ENCODE assay signal across 20 cellular contexts in the genomic region with DNA sequence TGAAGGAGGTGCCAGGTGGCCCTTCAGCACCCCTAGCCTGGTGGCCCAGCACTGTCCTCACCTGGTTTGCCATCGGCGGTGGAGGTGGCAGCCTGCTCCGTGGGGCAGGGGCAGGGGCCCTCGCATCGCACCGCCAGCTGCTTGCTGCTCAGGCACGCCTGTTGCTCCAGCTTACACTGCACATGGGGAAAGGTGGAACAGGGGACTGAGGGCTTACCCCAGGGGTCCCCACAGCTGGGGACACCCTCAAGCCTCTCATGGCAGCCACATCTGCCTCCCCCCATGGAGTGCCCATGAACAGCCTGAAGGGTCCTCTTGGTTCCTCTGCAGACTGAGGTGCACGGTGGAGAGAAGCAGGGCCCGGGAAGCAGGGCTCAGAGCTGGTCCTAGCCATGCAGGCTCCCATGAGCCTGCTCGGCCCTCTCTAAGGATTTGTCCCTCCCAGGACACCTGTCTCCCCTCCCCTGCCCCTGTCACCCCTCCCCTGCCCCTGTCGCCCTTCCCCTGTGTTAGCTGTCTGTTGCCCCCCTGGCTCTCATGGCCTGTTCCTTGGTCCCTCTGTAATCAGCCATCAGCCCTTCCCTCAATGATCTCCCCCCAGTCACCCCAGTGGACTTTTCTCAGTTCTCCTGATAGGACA. TPM values are rescaled to one million over a fixed set of nuclear protein-coding genes. Genes with fewer than 3 reads are reported as not detected.
DNase-seq lines count a peak whose midpoint lies in the region; ATAC-seq and TF ChIP-seq lines count a peak whose summit lies in the region.
"Had no signal": no experiment of that assay in that cellular context is flagged by ENCODE, and none has a peak within 500 bp of the region (broad histone marks: within the 10 kb centered on the region; RNA-seq: fewer than 3 reads in every experiment).

No MANE protein-coding gene starts in this region.

- no peaks in the 10 kb centered on the region for H3K27me3 Mint-ChIP-seq in activated T-helper 17 cell treated with anti-CD3 and anti-CD28 coated beads, Interleukin-2, amount 50 U/mL, for 72 hours
- H3K27me3 Mint-ChIP-seq in natural killer cell (ENCODE audit: low read depth in 2 of 2), result no peaks in the 10 kb centered on the region
- H3K27me3 Mint-ChIP-seq: activated CD4-positive, alpha-beta T cell treated with anti-CD3 and anti-CD28 coated beads, Interleukin-2, amount 10 ng/mL, durations not matched to agents 24 days and 14 days; type B pancreatic cell had no signal

- TF ChIP-seq CTCF in natural killer cell (IDR thresholded peaks at IDR 0.05) (no peak), testis (IDR thresholded peaks at IDR 0.05) (no peak)

- ATAC-seq in activated T-helper 17 cell treated with anti-CD3 and anti-CD28 coated beads, Interleukin-2, amount 50 U/mL, for 72 hours (replicated peaks), result no peak
- ATAC-seq in natural killer cell (peak in 1 of 3 donors; percentile 8), GM19397 (IDR thresholded peaks at IDR 0.05; ENCODE audit: unreplicated experiment) (no peak)

- no peaks in the 10 kb centered on the region for H3K9me3 Mint-ChIP-seq in activated T-helper 17 cell treated with anti-CD3 and anti-CD28 coated beads, Interleukin-2, amount 50 U/mL, for 72 hours
- no peaks in the 10 kb centered on the region for H3K9me3 Mint-ChIP-seq in natural killer cell
- H3K9me3 Mint-ChIP-seq: activated CD4-positive, alpha-beta T cell treated with anti-CD3 and anti-CD28 coated beads, Interleukin-2, amount 10 ng/mL, durations not matched to agents 24 days and 14 days; type B pancreatic cell had no signal

- H3K4me1 ChIP-seq in testis, result peaks cover 56% of the 10 kb centered on the region

- peak overlapping the region; percentile 53 for H3K27ac Mint-ChIP-seq in activated T-helper 17 cell treated with anti-CD3 and anti-CD28 coated beads, Interleukin-2, amount 50 U/mL, for 72 hours
- H3K27ac Mint-ChIP-seq in natural killer cell, result peak overlapping the region; percentile 48 to 56
- H3K27ac Mint-ChIP-seq: activated CD4-positive, alpha-beta T cell treated with anti-CD3 and anti-CD28 coated beads, Interleukin-2, amount 10 ng/mL, durations not matched to agents 24 days and 14 days; type B pancreatic cell had no signal

- H3K27me3 ChIP-seq in testis, result no peaks in the 10 kb centered on the region
- H3K27me3 ChIP-seq: stomach had no signal

- H3K36me3 Mint-ChIP-seq in activated T-helper 17 cell treated with anti-CD3 and anti-CD28 coated beads, Interleukin-2, amount 50 U/mL, for 72 hours (ENCODE audit: low read depth), result peaks cover 98% of the 10 kb centered on the region
- peaks cover 7% of the 10 kb centered on the region for H3K36me3 Mint-ChIP-seq in natural killer cell
- H3K36me3 Mint-ChIP-seq: type B pancreatic cell had no signal

- intact Hi-C loops in natural killer cell (cut with micrococcal nuclease), result no loop called here
- intact Hi-C loops in testis (cut with DNase I; ENCODE audit: low total_unique reads), result no loop called here

- H3K36me3 ChIP-seq in testis (ENCODE audit: low read depth, missing control alignments), result no peaks in the 10 kb centered on the region

- H3K4me3 ChIP-seq in testis, result no peak overlapping the region
- H3K4me3 ChIP-seq: K562, stomach had no signal

- H3K4me3 Mint-ChIP-seq in activated T-helper 17 cell treated with anti-CD3 and anti-CD28 coated beads, Interleukin-2, amount 50 U/mL, for 72 hours, result no peak overlapping the region
- H3K4me3 Mint-ChIP-seq in natural killer cell, result no peak overlapping the region
- H3K4me3 Mint-ChIP-seq: activated CD4-positive, alpha-beta T cell treated with anti-CD3 and anti-CD28 coated beads, Interleukin-2, amount 10 ng/mL, durations not matched to agents 24 days and 14 days; type B pancreatic cell had no signal

- no peaks in the 10 kb centered on the region for H3K9me3 ChIP-seq in testis
- H3K9me3 ChIP-seq: stomach had no signal

- TF ChIP-seq POLR2A in testis (IDR thresholded peaks at IDR 0.05), result no peak

- 68 to 91% methylated on average over 9 to 10 of the region's 11 CpGs for whole genome bisulfite sequencing in testis, 2 donors

- peak; percentile 1 for DNase-seq in stimulated activated CD4-positive, alpha-beta T cell treated with anti-CD3 and anti-CD28 coated beads, Interleukin-15, amount 100 ng/mL, for 24 hours
- no peak for DNase-seq in stimulated activated CD4-positive, alpha-beta T cell treated with anti-CD3 and anti-CD28 coated beads, Interleukin-12 subunit alpha, Interleukin-12 subunit beta, amount 100 ng/mL, for 4 hours
- DNase-seq in natural killer cell (no peak), testis (no peak), islet precursor cell (no peak), NCI-H526 treated with DMSO at 0.1 percent for 48 hours (lab: John Stamatoyannopoulos, UW) (no peak)
- DNase-seq: activated CD4-positive, alpha-beta T cell treated with anti-CD3 and anti-CD28 coated beads, Interleukin-2, amount 10 ng/mL, durations not matched to agents 24 days and 14 days; activated T-cell treated with anti-CD3 and anti-CD28 coated beads for 4 hours; amniotic stem cell; DMS79 treated with DMSO at 0.1 percent for 48 hours; NCI-H774; Right ventricle myocardium superior; stimulated activated CD4-positive, alpha-beta T cell treated with anti-CD3 and anti-CD28 coated beads, Interleukin-1b, Interleukin-23, amount 100 ng/mL, for 48 hours; SW 1271 had no signal

- peaks cover 9% of the 10 kb centered on the region for H3K4me1 Mint-ChIP-seq in activated T-helper 17 cell treated with anti-CD3 and anti-CD28 coated beads, Interleukin-2, amount 50 U/mL, for 72 hours
- peaks cover 11 to 31% of the 10 kb centered on the region in 2 donors for H3K4me1 Mint-ChIP-seq in natural killer cell

- H3K27ac ChIP-seq in testis, result peak overlapping the region; percentile 41 to 72
- H3K27ac ChIP-seq: epithelial cell of prostate, stomach had no signal

RNA-seq across cellular contexts. Expression of a gene that starts 20.1 kb away (rescaled TPM):
- total RNA-seq in activated T-helper 17 cell treated with anti-CD3 and anti-CD28 coated beads, Interleukin-2, amount 50 U/mL, for 72 hours, result 100 to 1,000 TPM; 161 to 191 TPM
- total RNA-seq in natural killer cell, result 100 to 1,000 TPM; 258 to 329 (median 293) TPM
- 100 to 1,000 TPM; 113 to 212 TPM for total RNA-seq in testis
- polyA plus RNA-seq in testis (ENCODE audit: insufficient read depth, low read depth, low replicate concordance), result 73.6 TPM
